1 cellular context compared by ENCODE assay signal in the genomic region with DNA sequence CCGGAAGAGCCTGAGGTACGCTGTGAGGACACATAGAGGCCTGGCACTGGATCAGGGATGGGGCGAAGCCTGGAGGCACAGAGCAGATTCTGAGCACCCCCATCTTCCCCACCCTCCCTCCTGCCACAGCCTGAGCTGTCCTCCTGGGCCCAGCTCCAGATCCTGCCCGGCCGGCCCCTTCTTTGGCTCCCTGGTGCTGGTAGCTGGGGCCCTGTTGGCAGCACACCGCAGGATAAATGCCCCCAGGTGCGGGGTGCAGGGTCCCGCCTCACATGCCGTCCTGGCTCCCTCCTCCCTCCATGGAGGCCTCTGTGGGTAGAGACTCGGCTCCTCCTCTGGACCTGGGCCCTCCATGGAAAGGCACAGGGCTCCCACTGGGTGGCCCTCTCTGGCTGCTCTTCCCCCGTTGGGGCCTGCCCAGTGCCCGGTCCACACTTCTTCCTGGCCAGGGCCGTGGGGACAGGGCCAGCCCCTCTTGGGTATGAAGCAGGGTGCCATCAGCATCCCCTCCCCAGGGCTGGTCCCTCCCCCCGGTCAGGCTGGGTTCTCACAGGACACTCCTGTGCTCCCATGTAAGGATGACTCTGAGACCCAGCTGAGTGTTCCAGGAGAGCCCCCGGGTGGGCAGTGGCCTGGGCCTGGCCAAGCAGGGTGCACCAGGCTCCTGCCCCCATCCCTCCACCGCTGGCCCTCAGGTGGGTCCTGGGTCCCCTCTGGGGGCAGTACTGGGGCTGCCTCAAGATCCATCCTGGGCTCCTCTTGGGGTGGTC.
TF ChIP-seq lines count a peak whose summit lies in the region.

No MANE protein-coding gene starts in this region.

TF ChIP-seq in SK-N-SH treated with all-trans-retinoic acid at 6 μM for 48 hours, 23 proteins besides CTCF, POLR2A, EP300 and RAD21 (continued from another document):
- TF ChIP-seq PPARA (CRISPR knock-in tag; IDR thresholded peaks at IDR 0.05; ENCODE audit: borderline replicate concordance): no peak
- TF ChIP-seq, protein P1, sequence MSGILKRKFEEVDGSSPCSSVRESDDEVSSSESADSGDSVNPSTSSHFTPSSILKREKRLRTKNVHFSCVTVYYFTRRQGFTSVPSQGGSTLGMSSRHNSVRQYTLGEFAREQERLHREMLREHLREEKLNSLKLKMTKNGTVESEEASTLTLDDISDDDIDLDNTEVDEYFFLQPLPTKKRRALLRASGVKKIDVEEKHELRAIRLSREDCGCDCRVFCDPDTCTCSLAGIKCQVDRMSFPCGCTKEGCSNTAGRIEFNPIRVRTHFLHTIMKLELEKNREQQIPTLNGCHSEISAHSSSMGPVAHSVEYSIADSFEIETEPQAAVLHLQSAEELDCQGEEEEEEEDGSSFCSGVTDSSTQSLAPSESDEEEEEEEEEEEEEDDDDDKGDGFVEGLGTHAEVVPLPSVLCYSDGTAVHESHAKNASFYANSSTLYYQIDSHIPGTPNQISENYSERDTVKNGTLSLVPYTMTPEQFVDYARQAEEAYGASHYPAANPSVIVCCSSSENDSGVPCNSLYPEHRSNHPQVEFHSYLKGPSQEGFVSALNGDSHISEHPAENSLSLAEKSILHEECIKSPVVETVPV (CRISPR knock-in tag; IDR thresholded peaks at IDR 0.05): no peak
- no peak for TF ChIP-seq ARNTL (CRISPR knock-in tag; IDR thresholded peaks at IDR 0.05; ENCODE audit: borderline replicate concordance, low read depth)
- TF ChIP-seq, protein P2, sequence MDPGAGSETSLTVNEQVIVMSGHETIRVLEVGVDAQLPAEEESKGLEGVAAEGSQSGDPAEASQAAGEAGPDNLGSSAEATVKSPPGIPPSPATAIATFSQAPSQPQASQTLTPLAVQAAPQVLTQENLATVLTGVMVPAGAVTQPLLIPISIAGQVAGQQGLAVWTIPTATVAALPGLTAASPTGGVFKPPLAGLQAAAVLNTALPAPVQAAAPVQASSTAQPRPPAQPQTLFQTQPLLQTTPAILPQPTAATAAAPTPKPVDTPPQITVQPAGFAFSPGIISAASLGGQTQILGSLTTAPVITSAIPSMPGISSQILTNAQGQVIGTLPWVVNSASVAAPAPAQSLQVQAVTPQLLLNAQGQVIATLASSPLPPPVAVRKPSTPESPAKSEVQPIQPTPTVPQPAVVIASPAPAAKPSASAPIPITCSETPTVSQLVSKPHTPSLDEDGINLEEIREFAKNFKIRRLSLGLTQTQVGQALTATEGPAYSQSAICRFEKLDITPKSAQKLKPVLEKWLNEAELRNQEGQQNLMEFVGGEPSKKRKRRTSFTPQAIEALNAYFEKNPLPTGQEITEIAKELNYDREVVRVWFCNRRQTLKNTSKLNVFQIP (CRISPR knock-in tag; IDR thresholded peaks at IDR 0.05; ENCODE audit: borderline replicate concordance, low read depth): no peak
- no peak for TF ChIP-seq ESRRG (CRISPR knock-in tag; IDR thresholded peaks at IDR 0.05)
- TF ChIP-seq ISL1 (CRISPR knock-in tag; IDR thresholded peaks at IDR 0.05): no peak
- no peak for TF ChIP-seq ZFP30 (CRISPR knock-in tag; IDR thresholded peaks at IDR 0.05)
- TF ChIP-seq ZC3H10 (CRISPR knock-in tag; IDR thresholded peaks at IDR 0.05): no peak
- no peak for TF ChIP-seq TCF4 (CRISPR knock-in tag; IDR thresholded peaks at IDR 0.05; ENCODE audit: borderline replicate concordance)
- TF ChIP-seq, protein P3, sequence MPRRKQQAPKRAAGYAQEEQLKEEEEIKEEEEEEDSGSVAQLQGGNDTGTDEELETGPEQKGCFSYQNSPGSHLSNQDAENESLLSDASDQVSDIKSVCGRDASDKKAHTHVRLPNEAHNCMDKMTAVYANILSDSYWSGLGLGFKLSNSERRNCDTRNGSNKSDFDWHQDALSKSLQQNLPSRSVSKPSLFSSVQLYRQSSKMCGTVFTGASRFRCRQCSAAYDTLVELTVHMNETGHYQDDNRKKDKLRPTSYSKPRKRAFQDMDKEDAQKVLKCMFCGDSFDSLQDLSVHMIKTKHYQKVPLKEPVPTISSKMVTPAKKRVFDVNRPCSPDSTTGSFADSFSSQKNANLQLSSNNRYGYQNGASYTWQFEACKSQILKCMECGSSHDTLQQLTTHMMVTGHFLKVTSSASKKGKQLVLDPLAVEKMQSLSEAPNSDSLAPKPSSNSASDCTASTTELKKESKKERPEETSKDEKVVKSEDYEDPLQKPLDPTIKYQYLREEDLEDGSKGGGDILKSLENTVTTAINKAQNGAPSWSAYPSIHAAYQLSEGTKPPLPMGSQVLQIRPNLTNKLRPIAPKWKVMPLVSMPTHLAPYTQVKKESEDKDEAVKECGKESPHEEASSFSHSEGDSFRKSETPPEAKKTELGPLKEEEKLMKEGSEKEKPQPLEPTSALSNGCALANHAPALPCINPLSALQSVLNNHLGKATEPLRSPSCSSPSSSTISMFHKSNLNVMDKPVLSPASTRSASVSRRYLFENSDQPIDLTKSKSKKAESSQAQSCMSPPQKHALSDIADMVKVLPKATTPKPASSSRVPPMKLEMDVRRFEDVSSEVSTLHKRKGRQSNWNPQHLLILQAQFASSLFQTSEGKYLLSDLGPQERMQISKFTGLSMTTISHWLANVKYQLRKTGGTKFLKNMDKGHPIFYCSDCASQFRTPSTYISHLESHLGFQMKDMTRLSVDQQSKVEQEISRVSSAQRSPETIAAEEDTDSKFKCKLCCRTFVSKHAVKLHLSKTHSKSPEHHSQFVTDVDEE (CRISPR knock-in tag; IDR thresholded peaks at IDR 0.05): no peak
- TF ChIP-seq ZNF70 (CRISPR knock-in tag; IDR thresholded peaks at IDR 0.05): no peak
